ENCODE assay signal across 12 cellular contexts in the genomic region with DNA sequence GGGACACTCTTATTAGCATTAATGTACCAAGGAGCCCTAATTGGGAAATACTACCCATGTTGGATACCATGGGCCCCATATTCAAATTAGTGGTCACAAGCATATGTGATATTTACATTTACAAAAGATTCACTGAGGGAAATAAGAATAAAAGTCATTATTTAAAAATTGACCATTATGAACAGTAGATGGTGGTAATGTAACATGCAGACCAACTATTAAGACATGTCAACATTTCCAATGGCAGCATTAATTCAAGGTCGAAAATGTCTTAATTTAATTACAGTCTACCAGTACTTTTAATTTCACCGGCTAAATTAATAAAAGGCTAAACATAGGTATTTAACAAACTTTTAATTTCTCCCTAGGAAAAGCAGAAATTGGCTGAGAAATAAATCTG. TPM values are rescaled to one million over a fixed set of nuclear protein-coding genes. Genes with fewer than 3 reads are reported as not detected.
DNase-seq lines count a peak whose midpoint lies in the region; FAIRE-seq and TF ChIP-seq lines count a peak whose summit lies in the region.
"Had no signal": no experiment of that assay in that cellular context is flagged by ENCODE, and none has a peak within 500 bp of the region (broad histone marks: within the 10 kb centered on the region; RNA-seq: fewer than 3 reads in every experiment).

No MANE protein-coding gene starts in this region.

- H3K4me3 Mint-ChIP-seq in activated T-cell treated with anti-CD3 and anti-CD28 coated beads, Interleukin-2, amount 50 U/mL, for 24 hours: no peak overlapping the region
- H3K4me3 Mint-ChIP-seq: activated naive CD4-positive, alpha-beta T cell treated with anti-CD3 and anti-CD28 coated beads for 36 hours; GM23338; WTC11 had no signal

- DNase-seq in G401 (ENCODE audit: low spot score): peak; percentile 14
- DNase-seq in NAMALWA (ENCODE audit: low spot score): peak; percentile 36
- DNase-seq in brain microvascular endothelial cell: no peak
- peak; percentile 24 for DNase-seq in myocyte (ENCODE audit: low read depth)
- DNase-seq in NCI-H2081 (lab: John Stamatoyannopoulos, UW): no peak
- no peak for DNase-seq in GM12891 (ENCODE audit: insufficient read length, low spot score)
- DNase-seq in activated T-cell treated with anti-CD3 and anti-CD28 coated beads, Interleukin-2, amount 50 U/mL, for 24 hours: no peak
- no peak for DNase-seq in A172 (ENCODE audit: low spot score)
- DNase-seq: activated naive CD4-positive, alpha-beta T cell treated with anti-CD3 and anti-CD28 coated beads for 36 hours had no signal

- in situ Hi-C loops in G401 (cut with HindIII; ENCODE audit: low sequenced_read_pairs) (no loop called here), brain microvascular endothelial cell (cut with HindIII; ENCODE audit: low pct_ligation_motif_present, low sequenced_read_pairs) (no loop called here)

- no peaks in the 10 kb centered on the region for H3K27me3 ChIP-seq in brain microvascular endothelial cell (replicated peaks)
- H3K27me3 ChIP-seq: neutrophil had no signal

- no peaks in the 10 kb centered on the region for H3K36me3 Mint-ChIP-seq in activated T-cell treated with anti-CD3 and anti-CD28 coated beads, Interleukin-2, amount 50 U/mL, for 24 hours (ENCODE audit: low read depth)
- H3K36me3 Mint-ChIP-seq: WTC11 had no signal

- peak; percentile 22 for TF ChIP-seq CTCF in brain microvascular endothelial cell (IDR thresholded peaks at IDR 0.05; ENCODE audit: low read depth, low read length, missing control alignments)

- H3K36me3 ChIP-seq in brain microvascular endothelial cell (replicated peaks): no peaks in the 10 kb centered on the region
- H3K36me3 ChIP-seq: neutrophil had no signal

- H3K27ac ChIP-seq in brain microvascular endothelial cell: no peak overlapping the region
- H3K27ac ChIP-seq: neutrophil had no signal

- H3K9me3 Mint-ChIP-seq in activated T-cell treated with anti-CD3 and anti-CD28 coated beads, Interleukin-2, amount 50 U/mL, for 24 hours: no peaks in the 10 kb centered on the region
- H3K9me3 Mint-ChIP-seq: activated naive CD4-positive, alpha-beta T cell treated with anti-CD3 and anti-CD28 coated beads for 36 hours; GM23338; WTC11 had no signal

- H3K27ac Mint-ChIP-seq in activated T-cell treated with anti-CD3 and anti-CD28 coated beads, Interleukin-2, amount 50 U/mL, for 24 hours: no peak overlapping the region
- H3K27ac Mint-ChIP-seq: activated naive CD4-positive, alpha-beta T cell treated with anti-CD3 and anti-CD28 coated beads for 36 hours; GM23338; WTC11 had no signal

- no peak for TF ChIP-seq POLR2A in GM12891 (IDR thresholded peaks at IDR 0.05; ENCODE audit: low read depth, low read length)

- no peak for FAIRE-seq in GM12891 (lab: Jason Lieb, UNC)

- no peaks in the 10 kb centered on the region for H3K27me3 Mint-ChIP-seq in activated T-cell treated with anti-CD3 and anti-CD28 coated beads, Interleukin-2, amount 50 U/mL, for 24 hours

- H3K4me1 Mint-ChIP-seq in activated T-cell treated with anti-CD3 and anti-CD28 coated beads, Interleukin-2, amount 50 U/mL, for 24 hours (ENCODE audit: low read depth): no peaks in the 10 kb centered on the region
- H3K4me1 Mint-ChIP-seq: GM23338, WTC11 had no signal

- no peak overlapping the region for H3K4me3 ChIP-seq in brain microvascular endothelial cell (ENCODE audit: low read depth, low read length)
- H3K4me3 ChIP-seq: GM23338 had no signal

TF ChIP-seq in GM12891, 5 proteins besides CTCF, POLR2A, EP300 and RAD21:
- TF ChIP-seq POLR2AphosphoS5 (IDR thresholded peaks at IDR 0.05; ENCODE audit: low read depth, low read length) (no peak), SPI1 (IDR thresholded peaks at IDR 0.05; ENCODE audit: low read depth, low read length) (no peak), PAX5 (IDR thresholded peaks at IDR 0.05; ENCODE audit: insufficient read depth, low read length, severe bottlenecking) (no peak), TAF1 (IDR thresholded peaks at IDR 0.05; ENCODE audit: low read depth, low read length) (no peak), POU2F2 (IDR thresholded peaks at IDR 0.05; ENCODE audit: low read depth, low read length) (no peak)

RNA-seq across cellular contexts. Expression of a gene that starts 26.3 kb away (rescaled TPM):
- 2.0 and 3.5 TPM in 2 replicates for total RNA-seq in G401 (2014; rRNA removed; shearing (Covaris generic))
- 6.1 and 9.6 TPM in 2 replicates for total RNA-seq in myocyte
- 5.1 TPM for polyA plus RNA-seq in myocyte (2012)
- 0.45 TPM for polyA plus RNA-seq in GM12891 (2012; ENCODE audit: low read depth, missing spikeins)
- 4.3 and 5.3 TPM in 2 replicates for total RNA-seq in A172 (2014; rRNA removed; shearing (Covaris generic))

RNA-seq across cellular contexts. Expression of a gene that starts 26.4 kb away (rescaled TPM):
- 4.0 and 6.4 TPM in 2 replicates for total RNA-seq in G401 (2014; rRNA removed; shearing (Covaris generic))
- total RNA-seq in myocyte: 5.2 and 7.1 TPM in 2 replicates
- 3.8 TPM for polyA plus RNA-seq in myocyte (2012)
- 3.8 TPM for polyA plus RNA-seq in GM12891 (2012; ENCODE audit: low read depth, missing spikeins)
- 5.0 and 7.2 TPM in 2 replicates for total RNA-seq in A172 (2014; rRNA removed; shearing (Covaris generic))

Comparison
In these comparisons a context has a peak if more than half of its experiments do, and no peak if none do; other contexts are left out.
1. DNase-seq: peak in G401 (single experiment), NAMALWA (single experiment) and myocyte (single experiment); none in brain microvascular endothelial cell (single experiment), NCI-H2081 (0 of 2), GM12891 (single experiment), activated T-cell treated with anti-CD3 and anti-CD28 coated beads, Interleukin-2, amount 50 U/mL, for 24 hours (single experiment) and A172 (single experiment).